Comparison of ENCODE assay signal across 22 cellular contexts in genomic region chr1:192920412-192920811, GRCh38.
DNase-seq lines count a peak whose midpoint lies in the region; ATAC-seq and TF ChIP-seq lines count a peak whose summit lies in the region.
"Had no signal": no experiment of that assay in that cellular context is flagged by ENCODE, and none has a peak within 500 bp of the region (broad histone marks: within the 10 kb centered on the region; RNA-seq: fewer than 3 reads in every experiment).

No MANE protein-coding gene starts in this region.

- H3K4me3 ChIP-seq in LNCaP clone FGC (ENCODE audit: low read depth, low read length) (no peak overlapping the region), gastroesophageal sphincter (no peak overlapping the region), mucosa of rectum (ENCODE audit: low read length in 2 of 2) (no peak overlapping the region), sigmoid colon (no peak overlapping the region), ovary (no peak overlapping the region)
- H3K4me3 ChIP-seq: BLaER1, GM12878, GM23248 had no signal

- H3K4me1 ChIP-seq in gastroesophageal sphincter (peaks cover 0 to 22% (median 0%) of the 10 kb centered on the region in 3 donors), mucosa of rectum (ENCODE audit: control insufficient read depth in 2 of 2, insufficient read depth in 2 of 2, low read length in 2 of 2) (no peaks in the 10 kb centered on the region), sigmoid colon (peaks cover 0 to 36% (median 21%) of the 10 kb centered on the region in 4 donors), ovary (ENCODE audit: insufficient read depth) (no peaks in the 10 kb centered on the region)
- H3K4me1 ChIP-seq: BLaER1, Caco-2 had no signal

- H3K9me3 ChIP-seq in gastroesophageal sphincter (no peaks in the 10 kb centered on the region), mucosa of rectum (ENCODE audit: control insufficient read depth in 2 of 2, low read length in 2 of 2) (no peaks in the 10 kb centered on the region), sigmoid colon (no peaks in the 10 kb centered on the region), ovary (no peaks in the 10 kb centered on the region)
- H3K9me3 ChIP-seq: BLaER1, Caco-2 had no signal

- TF ChIP-seq EP300 in gastroesophageal sphincter (IDR thresholded peaks at IDR 0.05) (no peak), sigmoid colon (IDR thresholded peaks at IDR 0.05) (no peak), ovary (IDR thresholded peaks at IDR 0.05) (no peak)

- no peak for TF ChIP-seq POLR2A in gastroesophageal sphincter (IDR thresholded peaks at IDR 0.05)
- TF ChIP-seq POLR2A in sigmoid colon (IDR thresholded peaks at IDR 0.05): no peak
- no peak for TF ChIP-seq POLR2A in ovary (IDR thresholded peaks at IDR 0.05)

- H3K27me3 ChIP-seq in gastroesophageal sphincter (no peaks in the 10 kb centered on the region), mucosa of rectum (ENCODE audit: control insufficient read depth in 2 of 2, insufficient read depth in 2 of 2, low read length in 2 of 2) (no peaks in the 10 kb centered on the region), sigmoid colon (no peaks in the 10 kb centered on the region), ovary (peaks cover 3% of the 10 kb centered on the region)
- H3K27me3 ChIP-seq: BLaER1 had no signal

- peak overlapping the region; percentile 29 to 76 (median 54) for H3K27ac ChIP-seq in gastroesophageal sphincter
- peak overlapping the region; percentile 9 to 56 for H3K27ac ChIP-seq in mucosa of rectum (ENCODE audit: low read depth in 2 of 2, low read length in 2 of 2)
- H3K27ac ChIP-seq in sigmoid colon: peak overlapping the region; percentile 45 to 70 (median 62)
- no peak overlapping the region for H3K27ac ChIP-seq in ovary
- H3K27ac ChIP-seq: 22Rv1, BLaER1, C4-2B, GM23248 had no signal

- H3K36me3 ChIP-seq in gastroesophageal sphincter (no peaks in the 10 kb centered on the region), mucosa of rectum (ENCODE audit: control insufficient read depth in 2 of 2, insufficient read depth in 2 of 2, low read length in 2 of 2) (no peaks in the 10 kb centered on the region), sigmoid colon (no peaks in the 10 kb centered on the region), ovary (no peaks in the 10 kb centered on the region)
- H3K36me3 ChIP-seq: BLaER1 had no signal

- peak; percentile 69 for DNase-seq in LNCaP clone FGC (ENCODE audit: low read depth)
- DNase-seq in sigmoid colon: peak; percentile 76
- no peak for DNase-seq in ovary
- no peak for DNase-seq in NCI-H1417 treated with DMSO at 0.1 percent for 48 hours (lab: John Stamatoyannopoulos, UW)
- no peak for DNase-seq in mucosa of gallbladder (ENCODE audit: low spot score)
- no peak for DNase-seq in DMS 273 (lab: John Stamatoyannopoulos, UW; ENCODE audit: unreplicated experiment)
- DNase-seq: Caco-2; CD4-positive, CD25-positive, alpha-beta regulatory T cell; CD8-positive, alpha-beta T cell; DMS 273 treated with DMSO at 0.1 percent for 48 hours; DMS79; EL; GDM1; GM23248; H7; HCEC 1CT had no signal

- H3K9ac ChIP-seq in mucosa of rectum (ENCODE audit: low read depth in 1 of 2, low read length in 2 of 2): no peak overlapping the region
- H3K9ac ChIP-seq: BLaER1, GM23248 had no signal

- no peak for TF ChIP-seq CTCF in LNCaP clone FGC (IDR thresholded peaks at IDR 0.05; ENCODE audit: control insufficient read depth, extremely low read depth, insufficient read depth)
- TF ChIP-seq CTCF in gastroesophageal sphincter (IDR thresholded peaks at IDR 0.05): no peak
- TF ChIP-seq CTCF in sigmoid colon (IDR thresholded peaks at IDR 0.05): no peak
- no peak for TF ChIP-seq CTCF in ovary (IDR thresholded peaks at IDR 0.05)

- 21 to 52% methylated on average over 3 of the region's 3 CpGs for WGBS in gastroesophageal sphincter (ENCODE audit: low coverage in 1 of 2), 2 donors
- 65 to 87% methylated on average over 3 of the region's 3 CpGs for WGBS in sigmoid colon, 2 donors
- 67 to 81% (median 80%) methylated on average over 3 of the region's 3 CpGs for WGBS in ovary, 3 donors

- no peak for ATAC-seq in gastroesophageal sphincter
- ATAC-seq: CD8-positive, alpha-beta T cell; GM12878 had no signal

- intact Hi-C loops in sigmoid colon (cut with DNase I): no loop called here
- intact Hi-C loops in ovary (cut with DNase I): no loop called here

Comparison
In these comparisons a context has a peak if more than half of its experiments do, and no peak if none do; other contexts are left out.
1. DNase-seq: peak in LNCaP clone FGC (single experiment) and sigmoid colon (single experiment); none in ovary (0 of 5), NCI-H1417 treated with DMSO at 0.1 percent for 48 hours (single experiment), mucosa of gallbladder (single experiment) and DMS 273 (single experiment).
2. H3K27ac ChIP-seq: peak in gastroesophageal sphincter (4 of 4), mucosa of rectum (2 of 2) and sigmoid colon (4 of 4); none in ovary (0 of 2).